ENCODE assay signal across 6 cellular contexts in the genomic region with DNA sequence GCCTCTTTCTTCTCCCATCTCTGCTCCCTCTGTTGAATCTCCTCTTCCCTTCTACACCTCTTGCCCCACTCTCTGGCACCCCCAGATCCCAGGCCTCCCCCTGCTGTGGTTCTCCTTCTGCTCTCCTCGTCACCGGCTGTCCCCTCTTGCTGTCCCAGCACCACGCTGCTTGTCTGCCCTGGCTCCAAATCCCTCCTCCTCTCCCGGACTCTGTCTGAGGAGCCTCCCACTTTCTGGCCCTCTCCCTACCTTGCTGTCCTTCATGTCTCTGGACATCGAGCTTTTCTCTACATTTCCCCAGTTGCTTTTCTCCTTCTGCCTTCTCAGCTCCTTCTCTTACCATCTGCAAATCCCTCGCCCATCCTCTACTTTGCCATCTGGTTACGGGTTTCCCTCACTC. TPM values are rescaled to one million over a fixed set of nuclear protein-coding genes. Genes with fewer than 3 reads are reported as not detected.
DNase-seq lines count a peak whose midpoint lies in the region; ATAC-seq, FAIRE-seq and TF ChIP-seq lines count a peak whose summit lies in the region.

No MANE protein-coding gene starts in this region.

- H2AFZ ChIP-seq in GM12878 (ENCODE audit: control insufficient read depth, low read depth, low read length) = no peak overlapping the region

- H3K36me3 Mint-ChIP-seq in natural killer cell treated with Interleukin-12 subunit alpha and Interleukin-12 subunit beta and Interleukin-15 and Interleukin-18, amount 100 ng/mL, for 72 hours = peaks cover 52% of the 10 kb centered on the region

- H3K36me3 ChIP-seq in GM12878 (ENCODE audit: control insufficient read depth in 2 of 2, insufficient read depth in 2 of 2, low read length in 1 of 2) = no peaks in the 10 kb centered on the region

- DNase-seq in GM12865 (ENCODE audit: low read depth) (no peak), GM12878 (ENCODE audit: low read depth, low spot score) (no peak), SKM-1 (lab: John Stamatoyannopoulos, UW; ENCODE audit: unreplicated experiment) (no peak)
- no peak for DNase-seq in natural killer cell treated with Interleukin-12 subunit alpha and Interleukin-12 subunit beta and Interleukin-15 and Interleukin-18, amount 100 ng/mL, for 72 hours (ENCODE audit: low spot score)
- no peak for DNase-seq in activated CD4-positive, alpha-beta T cell treated with anti-CD3 and anti-CD28 coated beads for 1 hour

- peak overlapping the region; percentile 51 to 53 for H3K27ac Mint-ChIP-seq in natural killer cell treated with Interleukin-12 subunit alpha and Interleukin-12 subunit beta and Interleukin-15 and Interleukin-18, amount 100 ng/mL, for 72 hours

- TF ChIP-seq POLR2A in GM12878 (IDR thresholded peaks at IDR 0.05; ENCODE audit: low read depth, low read length) = no peak

- H3K4me1 Mint-ChIP-seq in natural killer cell treated with Interleukin-12 subunit alpha and Interleukin-12 subunit beta and Interleukin-15 and Interleukin-18, amount 100 ng/mL, for 72 hours (ENCODE audit: low read depth in 2 of 2) = peaks cover 12 to 22% of the 10 kb centered on the region in 2 donors

- peaks cover 19% of the 10 kb centered on the region for H3K9me3 Mint-ChIP-seq in natural killer cell treated with Interleukin-12 subunit alpha and Interleukin-12 subunit beta and Interleukin-15 and Interleukin-18, amount 100 ng/mL, for 72 hours

- BruUV-seq in GM12878 (replicated peaks; lab: Mats Ljungman, UMichigan) = no TSS peak

- intact Hi-C loops in GM12878 (cut with micrococcal nuclease; ENCODE audit: unreplicated experiment) = no loop called here

- H4K20me1 ChIP-seq in GM12878 (ENCODE audit: control insufficient read depth, insufficient read depth) = no peaks in the 10 kb centered on the region

- no peak overlapping the region for H3K27ac ChIP-seq in GM12878 (ENCODE audit: control insufficient read depth, insufficient read depth)

- TF ChIP-seq RAD21 in GM12878 (IDR thresholded peaks at IDR 0.05; ENCODE audit: insufficient read depth, low read depth, low read length) = no peak

- SMC1A ChIA-PET in GM12878 (lab: Charles Lee; ENCODE audit: uncharacterized antibody, unreplicated experiment) = interaction anchor here (0.6 kb wide), 1 partner anchor 61 kb away, joined by 3 read pairs; no protein-coding TSS in a partner anchor

- peaks cover 9% of the 10 kb centered on the region; the same call in 2 of the 3 replicates for H3K9me3 ChIP-seq in GM12878 (replicated peaks; ENCODE audit: control insufficient read depth, insufficient read depth, low read length)

- in situ Hi-C loops in GM12878 (cut with MboI) = no loop called here

- WGBS in GM12878 (ENCODE audit: insufficient coverage, insufficient replicate concordance, low lambda C conversion rate, missing lambda C conversion rate) = 87% methylated on average over 7 of the region's 7 CpGs

- RAD21 ChIA-PET in GM12878 (lab: Charles Lee; ENCODE audit: unreplicated experiment) = no interaction called here

- H3K4me3 Mint-ChIP-seq in natural killer cell treated with Interleukin-12 subunit alpha and Interleukin-12 subunit beta and Interleukin-15 and Interleukin-18, amount 100 ng/mL, for 72 hours = peak overlapping the region; percentile 73

- H3K4me3 ChIP-seq in GM12865 (ENCODE audit: low read depth, low read length) (peak overlapping the region; percentile 66), GM12878 (peak overlapping the region; percentile 59)

- H3K79me2 ChIP-seq in GM12878 (ENCODE audit: control insufficient read depth, insufficient read depth, low read length) = no peaks in the 10 kb centered on the region

- H3K9ac ChIP-seq in GM12878 (ENCODE audit: control insufficient read depth, insufficient read depth, low read length) = no peak overlapping the region

- no peaks in the 10 kb centered on the region for H3K4me1 ChIP-seq in GM12878 (ENCODE audit: control insufficient read depth, insufficient read depth, low read length)

- H3K27me3 ChIP-seq in GM12878 (replicated peaks in 1 of 2; ENCODE audit: control insufficient read depth in 2 of 2, insufficient read depth in 2 of 2, low read length in 1 of 2) = no peaks in the 10 kb centered on the region

- ATAC-seq in GM12878 = no peak
- no peak for ATAC-seq in natural killer cell treated with Interleukin-12 subunit alpha and Interleukin-12 subunit beta and Interleukin-15 and Interleukin-18, amount 100 ng/mL, for 72 hours
- ATAC-seq in GM18870 (IDR thresholded peaks at IDR 0.05; ENCODE audit: unreplicated experiment) = no peak

- POLR2A ChIA-PET in GM12878 (lab: Charles Lee) = interaction anchor here (0.7 kb wide), 1 partner anchor 193 kb away, joined by 9 read pairs; no protein-coding TSS in a partner anchor

- TF ChIP-seq EP300 in GM12878 (IDR thresholded peaks at IDR 0.05; ENCODE audit: borderline replicate concordance in 1 of 2, control insufficient read depth in 1 of 2, low read depth in 2 of 2, low read length in 2 of 2) = no peak

- H3K27me3 Mint-ChIP-seq in natural killer cell treated with Interleukin-12 subunit alpha and Interleukin-12 subunit beta and Interleukin-15 and Interleukin-18, amount 100 ng/mL, for 72 hours = peaks cover 0 to 3% of the 10 kb centered on the region in 2 donors

- TF ChIP-seq CTCF in GM12865 (IDR thresholded peaks at IDR 0.05; ENCODE audit: insufficient read depth, low read depth, low read length, missing control alignments) (no peak), GM12878 (IDR thresholded peaks at IDR 0.05 in 2 of 3, conservative IDR thresholded peaks at IDR 0.05 in 1 of 3; ENCODE audit: control insufficient read depth in 2 of 3, extremely low read depth in 1 of 3, insufficient read depth in 1 of 3, low read depth in 3 of 3, low read length in 3 of 3) (no peak)

- no peak for FAIRE-seq in GM12878 (lab: Jason Lieb, UNC)

- H3K4me2 ChIP-seq in GM12878 (ENCODE audit: control insufficient read depth, insufficient read depth) = peak overlapping the region; percentile 54

- CTCF ChIA-PET in GM12878 (lab: Yijun Ruan, JAX) = no interaction called here

RNA-seq across cellular contexts. Expression of gene ZNF347, which starts 1.3 kb away (rescaled TPM):
- total RNA-seq in GM12878 (2013; cell fraction: nucleolus; rRNA removed) = 8.9 and 10.7 TPM in 2 replicates
- 1.8 and 2.5 TPM in 2 replicates for total RNA-seq in GM12878 (2014; rRNA removed)
- total RNA-seq in GM12878 (2014; rRNA removed; fragmentation: Illumina TruSeq; extraction: Trizol) = 3.3 and 3.5 TPM in 2 replicates
- total RNA-seq in GM12878 (2021) = 2.7 and 3.4 TPM in 2 replicates
- 3.0 TPM for polyA plus RNA-seq in GM12878 (2011; ENCODE audit: low read depth)
- 0.75 and 0.84 TPM in 2 replicates for polyA plus RNA-seq in GM12878 (2011; rRNA removed)
- 0.22 and 0.32 TPM in 2 replicates for polyA plus RNA-seq in GM12878 (2011; cell fraction: cytosol; rRNA removed)
- polyA plus RNA-seq in GM12878 (2011; cell fraction: nucleus; rRNA removed) = 0.54 and 1.0 TPM in 2 replicates
- 2.3 and 2.8 TPM in 2 replicates for polyA plus RNA-seq in GM12878 (2012)
- 1.6 and 1.9 TPM in 2 replicates for polyA plus RNA-seq in GM12878 (2014; fragmentation: Illumina TruSeq; extraction: Trizol)
- 1 to 10 TPM in 1 of 2 experiments, under 1 TPM in 1; 0.61 to 2.0 TPM for polyA plus RNA-seq in GM12878 (2014; fragmentation: Nextera tagmentation; extraction: Ambion mirVana)
- 1.0 and 2.9 TPM in 2 replicates for polyA plus RNA-seq in GM12878 (2014; rRNA removed)
- polyA plus RNA-seq in GM12878 (2016; fragmentation: Nextera tagmentation; extraction: Ambion mirVana) = 1 to 10 TPM; 1.1 to 1.6 TPM
- polyA minus RNA-seq in GM12878 (2011; rRNA and poly(A)+ RNA removed) = 1.0 and 1.5 TPM in 2 replicates
- polyA minus RNA-seq in GM12878 (2011; cell fraction: cytosol; rRNA and poly(A)+ RNA removed) = 0.21 and 0.27 TPM in 2 replicates
- polyA minus RNA-seq in GM12878 (2011; cell fraction: nucleus; rRNA and poly(A)+ RNA removed) = 0.24 and 1.1 TPM in 2 replicates
- total RNA-seq in natural killer cell treated with Interleukin-12 subunit alpha and Interleukin-12 subunit beta and Interleukin-15 and Interleukin-18, amount 100 ng/mL, for 72 hours = 10 to 100 TPM in 1 of 2 donors, 1 to 10 TPM in 1; 4.6 to 12.6 TPM

RNA-seq across cellular contexts. Expression of gene ZNF415, which starts 24.9 kb away (rescaled TPM):
- total RNA-seq in GM12878 (2013; cell fraction: nucleolus; rRNA removed) = 0.17 and 0.95 TPM in 2 replicates
- total RNA-seq in GM12878 (2014; rRNA removed) (0.06 TPM in 1 of 2 replicates, not detected in the other), GM12878 (2014; rRNA removed; fragmentation: Illumina TruSeq; extraction: Trizol) (0.13 TPM in 1 of 2 replicates, not detected in the other), GM12878 (2021) (not detected in 2 replicates)
- 0.12 TPM for polyA plus RNA-seq in GM12878 (2011; ENCODE audit: low read depth)
- polyA plus RNA-seq in GM12878 (2011; rRNA removed) (0.03 TPM in 1 of 2 replicates, not detected in the other), GM12878 (2014; fragmentation: Illumina TruSeq; extraction: Trizol) (0.04 TPM in 1 of 2 replicates, not detected in the other), GM12878 (2014; fragmentation: Nextera tagmentation; extraction: Ambion mirVana) (not detected), GM12878 (2014; rRNA removed) (not detected in 2 replicates), GM12878 (2016; fragmentation: Nextera tagmentation; extraction: Ambion mirVana) (not detected)
- polyA plus RNA-seq in GM12878 (2011; cell fraction: cytosol; rRNA removed) = not detected in 2 replicates
- not detected in 2 replicates for polyA plus RNA-seq in GM12878 (2011; cell fraction: nucleus; rRNA removed)
- polyA plus RNA-seq in GM12878 (2012) = 0.31 and 0.42 TPM in 2 replicates
- not detected in 2 replicates for polyA minus RNA-seq in GM12878 (2011; rRNA and poly(A)+ RNA removed)
- polyA minus RNA-seq in GM12878 (2011; cell fraction: cytosol; rRNA and poly(A)+ RNA removed) = not detected in 2 replicates
- polyA minus RNA-seq in GM12878 (2011; cell fraction: nucleus; rRNA and poly(A)+ RNA removed) = not detected in 2 replicates
- 1 to 10 TPM; 1.1 to 3.2 TPM for total RNA-seq in natural killer cell treated with Interleukin-12 subunit alpha and Interleukin-12 subunit beta and Interleukin-15 and Interleukin-18, amount 100 ng/mL, for 72 hours

RNA-seq across cellular contexts. Expression of gene ZNF665, which starts 35.6 kb away (rescaled TPM):
- total RNA-seq in GM12878 (2013; cell fraction: nucleolus; rRNA removed) = 0.15 and 0.31 TPM in 2 replicates
- total RNA-seq in GM12878 (2014; rRNA removed) (0.65 and 0.96 TPM in 2 replicates), GM12878 (2014; rRNA removed; fragmentation: Illumina TruSeq; extraction: Trizol) (2.5 and 3.0 TPM in 2 replicates), GM12878 (2021) (1.3 and 1.4 TPM in 2 replicates)
- polyA plus RNA-seq in GM12878 (2011; ENCODE audit: low read depth) = 6.7 TPM
- polyA plus RNA-seq in GM12878 (2011; rRNA removed) (0.06 and 0.20 TPM in 2 replicates), GM12878 (2014; fragmentation: Illumina TruSeq; extraction: Trizol) (2.6 and 3.0 TPM in 2 replicates), GM12878 (2014; fragmentation: Nextera tagmentation; extraction: Ambion mirVana) (1 to 10 TPM; 1.5 to 2.0 TPM), GM12878 (2014; rRNA removed) (0.88 and 0.98 TPM in 2 replicates), GM12878 (2016; fragmentation: Nextera tagmentation; extraction: Ambion mirVana) (1 to 10 TPM; 1.3 to 1.5 TPM)
- 0.03 and 0.07 TPM in 2 replicates for polyA plus RNA-seq in GM12878 (2011; cell fraction: cytosol; rRNA removed)
- polyA plus RNA-seq in GM12878 (2011; cell fraction: nucleus; rRNA removed) = 0.16 TPM in 1 of 2 replicates, not detected in the other
- 2.1 and 2.5 TPM in 2 replicates for polyA plus RNA-seq in GM12878 (2012)
- polyA minus RNA-seq in GM12878 (2011; rRNA and poly(A)+ RNA removed) = not detected in 2 replicates
- not detected in 2 replicates for polyA minus RNA-seq in GM12878 (2011; cell fraction: cytosol; rRNA and poly(A)+ RNA removed)
- not detected in 2 replicates for polyA minus RNA-seq in GM12878 (2011; cell fraction: nucleus; rRNA and poly(A)+ RNA removed)
- total RNA-seq in natural killer cell treated with Interleukin-12 subunit alpha and Interleukin-12 subunit beta and Interleukin-15 and Interleukin-18, amount 100 ng/mL, for 72 hours = 1 to 10 TPM; 2.1 to 3.0 TPM

RNA-seq across cellular contexts. Expression of gene ZNF160, which starts 54.4 kb away (rescaled TPM):
- 466 and 482 TPM in 2 replicates for total RNA-seq in GM12878 (2013; cell fraction: nucleolus; rRNA removed)
- total RNA-seq in GM12878 (2014; rRNA removed) = 12.9 and 14.6 TPM in 2 replicates
- total RNA-seq in GM12878 (2014; rRNA removed; fragmentation: Illumina TruSeq; extraction: Trizol) = 16.9 and 17.4 TPM in 2 replicates
- 11.4 and 12.4 TPM in 2 replicates for total RNA-seq in GM12878 (2021)
- polyA plus RNA-seq in GM12878 (2011; ENCODE audit: low read depth) = 10.9 TPM
- 18.6 and 29.9 TPM in 2 replicates for polyA plus RNA-seq in GM12878 (2011; rRNA removed)
- 17.9 and 21.8 TPM in 2 replicates for polyA plus RNA-seq in GM12878 (2011; cell fraction: cytosol; rRNA removed)
- polyA plus RNA-seq in GM12878 (2011; cell fraction: nucleus; rRNA removed) = 36.2 and 42.5 TPM in 2 replicates
- 16.0 and 28.2 TPM in 2 replicates for polyA plus RNA-seq in GM12878 (2012)
- polyA plus RNA-seq in GM12878 (2014; fragmentation: Illumina TruSeq; extraction: Trizol) = 12.3 and 12.4 TPM in 2 replicates
- polyA plus RNA-seq in GM12878 (2014; fragmentation: Nextera tagmentation; extraction: Ambion mirVana) = 1 to 10 TPM; 2.8 to 3.2 TPM
- polyA plus RNA-seq in GM12878 (2014; rRNA removed) = 9.5 and 10.9 TPM in 2 replicates
- polyA plus RNA-seq in GM12878 (2016; fragmentation: Nextera tagmentation; extraction: Ambion mirVana) = 10 to 100 TPM in 1 of 2 experiments, 1 to 10 TPM in 1; 7.2 to 11.9 TPM
- 27.6 and 38.0 TPM in 2 replicates for polyA minus RNA-seq in GM12878 (2011; rRNA and poly(A)+ RNA removed)
- polyA minus RNA-seq in GM12878 (2011; cell fraction: cytosol; rRNA and poly(A)+ RNA removed) = 11.3 and 12.7 TPM in 2 replicates
- 27.9 and 43.1 TPM in 2 replicates for polyA minus RNA-seq in GM12878 (2011; cell fraction: nucleus; rRNA and poly(A)+ RNA removed)
- total RNA-seq in natural killer cell treated with Interleukin-12 subunit alpha and Interleukin-12 subunit beta and Interleukin-15 and Interleukin-18, amount 100 ng/mL, for 72 hours = 10 to 100 TPM; 31.3 to 41.4 TPM
